25 cellular contexts compared by ENCODE assay signal in the genomic region with DNA sequence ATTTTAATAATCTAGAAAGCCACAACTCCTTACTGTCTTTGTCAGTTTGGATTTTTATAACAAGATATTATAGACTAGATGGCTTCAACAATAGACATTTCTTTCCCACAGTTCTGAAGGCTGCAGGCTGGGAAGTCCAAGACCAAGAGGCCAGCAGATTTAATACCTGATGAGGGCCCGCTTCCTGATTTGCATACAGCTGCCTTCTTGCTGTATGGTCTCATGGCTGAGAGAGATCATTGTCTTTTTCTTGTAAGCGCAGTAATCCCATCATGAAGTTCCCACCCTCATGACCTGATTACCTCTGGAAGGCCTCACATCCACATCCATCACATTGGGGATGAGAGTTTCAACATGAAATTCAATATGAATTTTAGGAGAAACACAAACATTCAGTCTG. TPM values are rescaled to one million over a fixed set of nuclear protein-coding genes. Genes with fewer than 3 reads are reported as not detected.
DNase-seq lines count a peak whose midpoint lies in the region; ATAC-seq, FAIRE-seq and TF ChIP-seq lines count a peak whose summit lies in the region.
"Had no signal": no experiment of that assay in that cellular context is flagged by ENCODE, and none has a peak within 500 bp of the region (broad histone marks: within the 10 kb centered on the region; RNA-seq: fewer than 3 reads in every experiment).

No MANE protein-coding gene starts in this region.

- no peaks in the 10 kb centered on the region for H3K4me1 ChIP-seq in GM12878 (ENCODE audit: control insufficient read depth, insufficient read depth, low read length)
- H3K4me1 ChIP-seq: body of pancreas, SJCRH30, stomach, thyroid gland had no signal

- no peaks in the 10 kb centered on the region for H3K27me3 ChIP-seq in GM12878 (replicated peaks in 1 of 2; ENCODE audit: control insufficient read depth in 2 of 2, insufficient read depth in 2 of 2, low read length in 1 of 2)
- H3K27me3 ChIP-seq: BLaER1 treated with 17β-estradiol and CSF1 and Interleukin-3, amounts not matched to agents 10 nM and 100 nM; body of pancreas; SJCRH30; stomach; thyroid gland had no signal

- BruUV-seq in GM12878 (replicated peaks; lab: Mats Ljungman, UMichigan), result no TSS peak

- DNase-seq in DMS53 (lab: John Stamatoyannopoulos, UW), result peak; percentile 97
- DNase-seq in NCI-H146 (lab: John Stamatoyannopoulos, UW), result peak; percentile 66
- peak; percentile 92 for DNase-seq in NCI-H510A treated with DMSO at 0.1 percent for 48 hours (lab: John Stamatoyannopoulos, UW)
- no peak for DNase-seq in GM12878 (ENCODE audit: low read depth, low spot score)
- DNase-seq in activated CD8-positive, alpha-beta memory T cell treated with anti-CD3 and anti-CD28 coated beads, Interleukin-2, amount 50 U/mL, for 4 hours, result no peak
- DNase-seq: activated naive CD4-positive, alpha-beta T cell treated with anti-CD3 and anti-CD28 coated beads, Interleukin-2, amount 50 U/mL, for 16 hours; body of pancreas; COR-L47; DMS79; immature natural killer cell; Kasumi-1; left colon; mammary epithelial cell; NCI-H1694 treated with DMSO at 0.1 percent for 48 hours; SJCRH30; stimulated activated CD4-positive, alpha-beta T cell treated with anti-CD3 and anti-CD28 coated beads, Interleukin-4, amount 100 ng/mL, for 1 hour; stomach; T-helper 9 cell; thyroid gland had no signal

- no peak overlapping the region for H3K27ac ChIP-seq in GM12878 (ENCODE audit: control insufficient read depth, insufficient read depth)
- H3K27ac ChIP-seq: BLaER1 treated with 17β-estradiol and CSF1 and Interleukin-3, amounts not matched to agents 10 nM and 100 nM; body of pancreas; SJCRH30; stomach; thyroid gland had no signal

- H2AFZ ChIP-seq in GM12878 (ENCODE audit: control insufficient read depth, low read depth, low read length), result no peak overlapping the region

- peak; percentile 84 for ATAC-seq in GM12878
- no peak for ATAC-seq in GM18511 (IDR thresholded peaks at IDR 0.05; ENCODE audit: unreplicated experiment)
- ATAC-seq in GM18505 (IDR thresholded peaks at IDR 0.05; ENCODE audit: unreplicated experiment), result no peak
- ATAC-seq: activated CD8-positive, alpha-beta T cell treated with anti-CD3 and anti-CD28 coated beads for 36 hours; activated T-helper 17 cell treated with anti-CD3 and anti-CD28 coated beads, Interleukin-2, amount 50 U/mL, for 72 hours; body of pancreas; left colon had no signal

- TF ChIP-seq RAD21 in GM12878 (IDR thresholded peaks at IDR 0.05; ENCODE audit: insufficient read depth, low read depth, low read length), result no peak

- no peaks in the 10 kb centered on the region for H4K20me1 ChIP-seq in GM12878 (ENCODE audit: control insufficient read depth, insufficient read depth)

- TF ChIP-seq CTCF in GM12878 (IDR thresholded peaks at IDR 0.05 in 2 of 3, conservative IDR thresholded peaks at IDR 0.05 in 1 of 3; ENCODE audit: control insufficient read depth in 2 of 3, extremely low read depth in 1 of 3, insufficient read depth in 1 of 3, low read depth in 3 of 3, low read length in 3 of 3), result no peak

- H3K4me3 ChIP-seq in GM12878, result no peak overlapping the region
- H3K4me3 ChIP-seq: BLaER1 treated with 17β-estradiol and CSF1 and Interleukin-3, amounts not matched to agents 10 nM and 100 nM; body of pancreas; SJCRH30; stomach; thyroid gland had no signal

- no peak for FAIRE-seq in GM12878 (lab: Jason Lieb, UNC)
- FAIRE-seq: HepG2 had no signal

- SMC1A ChIA-PET in GM12878 (lab: Charles Lee; ENCODE audit: uncharacterized antibody, unreplicated experiment), result interaction anchor here (0.6 to 2.0 kb wide), 5 partner anchors 9 to 927 kb away, joined by 3 to 5 read pairs (median 4); no protein-coding TSS in a partner anchor

- no peak overlapping the region for H3K4me2 ChIP-seq in GM12878 (ENCODE audit: control insufficient read depth, insufficient read depth)
- H3K4me2 ChIP-seq: BLaER1 treated with 17β-estradiol and CSF1 and Interleukin-3, amounts not matched to agents 10 nM and 100 nM had no signal

- TF ChIP-seq EP300 in GM12878 (IDR thresholded peaks at IDR 0.05; ENCODE audit: borderline replicate concordance in 1 of 2, control insufficient read depth in 1 of 2, low read depth in 2 of 2, low read length in 2 of 2), result no peak

- H3K36me3 ChIP-seq in GM12878 (ENCODE audit: control insufficient read depth in 2 of 2, insufficient read depth in 2 of 2, low read length in 1 of 2), result no peaks in the 10 kb centered on the region
- H3K36me3 ChIP-seq: stomach, thyroid gland had no signal

- H3K9ac ChIP-seq in GM12878 (ENCODE audit: control insufficient read depth, insufficient read depth, low read length), result no peak overlapping the region
- H3K9ac ChIP-seq: BLaER1 treated with 17β-estradiol and CSF1 and Interleukin-3, amounts not matched to agents 10 nM and 100 nM had no signal

- TF ChIP-seq POLR2A in GM12878 (IDR thresholded peaks at IDR 0.05; ENCODE audit: low read depth, low read length), result no peak
- no peak for TF ChIP-seq POLR2A in GM18505 (IDR thresholded peaks at IDR 0.05; ENCODE audit: borderline replicate concordance, extremely low read depth, insufficient read depth, insufficient read length)

- in situ Hi-C loops in GM12878 (cut with MboI), result no loop called here

- WGBS in GM12878 (ENCODE audit: insufficient coverage, insufficient replicate concordance, low lambda C conversion rate, missing lambda C conversion rate), result 98% methylated on average over 2 of the region's 2 CpGs

- CTCF ChIA-PET in GM12878 (lab: Yijun Ruan, JAX), result no interaction called here

- POLR2A ChIA-PET in GM12878 (lab: Charles Lee), result no interaction called here

- RAD21 ChIA-PET in GM12878 (lab: Charles Lee; ENCODE audit: unreplicated experiment), result interaction anchor here (0.9 to 1.2 kb wide), 2 partner anchors 12 to 65 kb away, joined by 3 to 5 read pairs; no protein-coding TSS in a partner anchor

- peaks cover 2% of the 10 kb centered on the region for H3K79me2 ChIP-seq in GM12878 (ENCODE audit: control insufficient read depth, insufficient read depth, low read length)

- no peaks in the 10 kb centered on the region for H3K9me3 ChIP-seq in GM12878 (replicated peaks; ENCODE audit: control insufficient read depth, insufficient read depth, low read length)
- H3K9me3 ChIP-seq: body of pancreas, stomach, thyroid gland had no signal

- intact Hi-C loops in GM12878 (cut with micrococcal nuclease; ENCODE audit: unreplicated experiment), result loop anchor here (10.0 kb wide), 1 partner anchor 396 kb away; no protein-coding TSS in a partner anchor

TF ChIP-seq in GM12878, 131 proteins besides CTCF, POLR2A, EP300 and RAD21 (continues in another document):
- TF ChIP-seq RFX5 (IDR thresholded peaks at IDR 0.05; ENCODE audit: low read depth, low read length) (no peak), TCF12 (IDR thresholded peaks at IDR 0.05; ENCODE audit: low read depth, low read length) (peak; percentile 70), CREM (IDR thresholded peaks at IDR 0.05; ENCODE audit: low read depth) (no peak), POU2F2 (IDR thresholded peaks at IDR 0.05; ENCODE audit: borderline replicate concordance, low read depth, low read length) (peak; percentile 85; the same call in 2 of the 3 replicates), CBX5 (IDR thresholded peaks at IDR 0.05; ENCODE audit: low read depth) (no peak), SUPT20H (IDR thresholded peaks at IDR 0.05; ENCODE audit: borderline replicate concordance, control insufficient read depth, low read depth, low read length) (no peak)

RNA-seq across cellular contexts. Expression of gene RPS6KC1, which starts 9.8 kb away (rescaled TPM):
- total RNA-seq in GM12878 (2013; cell fraction: nucleolus; rRNA removed), result 87.7 and 88.3 TPM in 2 replicates
- 14.0 and 15.0 TPM in 2 replicates for total RNA-seq in GM12878 (2014; rRNA removed)
- 17.3 and 18.2 TPM in 2 replicates for total RNA-seq in GM12878 (2014; rRNA removed; fragmentation: Illumina TruSeq; extraction: Trizol)
- total RNA-seq in GM12878 (2021), result 11.0 and 11.5 TPM in 2 replicates
- 2.8 TPM for polyA plus RNA-seq in GM12878 (2011; ENCODE audit: low read depth)
- polyA plus RNA-seq in GM12878 (2011; rRNA removed), result 14.6 and 22.1 TPM in 2 replicates
- 4.8 TPM in 2 replicates for polyA plus RNA-seq in GM12878 (2011; cell fraction: cytosol; rRNA removed)
- 22.6 and 22.8 TPM in 2 replicates for polyA plus RNA-seq in GM12878 (2011; cell fraction: nucleus; rRNA removed)
- 4.2 and 5.5 TPM in 2 replicates for polyA plus RNA-seq in GM12878 (2012)
- polyA plus RNA-seq in GM12878 (2014; fragmentation: Illumina TruSeq; extraction: Trizol), result 10.9 and 15.8 TPM in 2 replicates
- polyA plus RNA-seq in GM12878 (2014; fragmentation: Nextera tagmentation; extraction: Ambion mirVana), result 1 to 10 TPM; 2.9 to 3.6 TPM
- polyA plus RNA-seq in GM12878 (2014; rRNA removed), result 8.7 and 9.5 TPM in 2 replicates
- 10 to 100 TPM; 12.9 TPM for polyA plus RNA-seq in GM12878 (2016; fragmentation: Nextera tagmentation; extraction: Ambion mirVana)
- polyA minus RNA-seq in GM12878 (2011; rRNA and poly(A)+ RNA removed), result 22.8 and 28.4 TPM in 2 replicates
- 5.9 and 8.6 TPM in 2 replicates for polyA minus RNA-seq in GM12878 (2011; cell fraction: cytosol; rRNA and poly(A)+ RNA removed)
- polyA minus RNA-seq in GM12878 (2011; cell fraction: nucleus; rRNA and poly(A)+ RNA removed), result 31.9 and 53.4 TPM in 2 replicates

RNA-seq across cellular contexts. Expression of gene ANGEL2, which starts 45.2 kb away (rescaled TPM):
- 158 and 182 TPM in 2 replicates for total RNA-seq in GM12878 (2013; cell fraction: nucleolus; rRNA removed)
- total RNA-seq in GM12878 (2014; rRNA removed) (53.2 and 53.9 TPM in 2 replicates), GM12878 (2014; rRNA removed; fragmentation: Illumina TruSeq; extraction: Trizol) (37.0 and 38.7 TPM in 2 replicates), GM12878 (2021) (27.7 and 30.0 TPM in 2 replicates)
- polyA plus RNA-seq in GM12878 (2011; ENCODE audit: low read depth), result 21.7 TPM
- polyA plus RNA-seq in GM12878 (2011; rRNA removed) (31.3 and 41.4 TPM in 2 replicates), GM12878 (2014; fragmentation: Illumina TruSeq; extraction: Trizol) (25.0 and 29.8 TPM in 2 replicates), GM12878 (2014; fragmentation: Nextera tagmentation; extraction: Ambion mirVana) (10 to 100 TPM in 1 of 2 experiments, 1 to 10 TPM in 1; 6.3 to 13.6 TPM), GM12878 (2014; rRNA removed) (28.0 and 33.2 TPM in 2 replicates), GM12878 (2016; fragmentation: Nextera tagmentation; extraction: Ambion mirVana) (10 to 100 TPM; 29.9 to 31.9 TPM)
- 14.9 and 16.3 TPM in 2 replicates for polyA plus RNA-seq in GM12878 (2011; cell fraction: cytosol; rRNA removed)
- 29.5 and 30.7 TPM in 2 replicates for polyA plus RNA-seq in GM12878 (2011; cell fraction: nucleus; rRNA removed)
- polyA plus RNA-seq in GM12878 (2012), result 17.5 and 19.7 TPM in 2 replicates
- 35.1 and 39.8 TPM in 2 replicates for polyA minus RNA-seq in GM12878 (2011; rRNA and poly(A)+ RNA removed)
- polyA minus RNA-seq in GM12878 (2011; cell fraction: cytosol; rRNA and poly(A)+ RNA removed), result 17.1 and 18.2 TPM in 2 replicates
- 32.4 and 42.4 TPM in 2 replicates for polyA minus RNA-seq in GM12878 (2011; cell fraction: nucleus; rRNA and poly(A)+ RNA removed)

Comparison
In these comparisons a context has a peak if more than half of its experiments do, and no peak if none do; other contexts are left out.
1. DNase-seq: peak in DMS53 (single experiment), NCI-H146 (single experiment) and NCI-H510A treated with DMSO at 0.1 percent for 48 hours (single experiment); none in GM12878 (single experiment) and activated CD8-positive, alpha-beta memory T cell treated with anti-CD3 and anti-CD28 coated beads, Interleukin-2, amount 50 U/mL, for 4 hours (single experiment).